ENCODE assay signal across 18 cellular contexts in genomic region chr15:58303236-58303635, GRCh38.
DNase-seq lines count a peak whose midpoint lies in the region; ATAC-seq and TF ChIP-seq lines count a peak whose summit lies in the region.
"Had no signal": no experiment of that assay in that cellular context is flagged by ENCODE, and none has a peak within 500 bp of the region (broad histone marks: within the 10 kb centered on the region; RNA-seq: fewer than 3 reads in every experiment).

No MANE protein-coding gene starts in this region.

- H3K4me1 Mint-ChIP-seq in activated naive CD4-positive, alpha-beta T cell treated with anti-CD3 and anti-CD28 coated beads, Interleukin-2, amount 50 U/mL, for 24 hours, result peaks cover 25% of the 10 kb centered on the region
- peaks cover 10% of the 10 kb centered on the region for H3K4me1 Mint-ChIP-seq in activated CD8-positive, alpha-beta T cell treated with anti-CD3 and anti-CD28 coated beads for 36 hours (ENCODE audit: low read depth)
- H3K4me1 Mint-ChIP-seq in neural progenitor cell, result peaks cover 39% of the 10 kb centered on the region
- H3K4me1 Mint-ChIP-seq: IgD-negative memory B cell had no signal

- intact Hi-C loops in activated CD8-positive, alpha-beta T cell treated with anti-CD3 and anti-CD28 coated beads for 36 hours (cut with micrococcal nuclease), result no loop called here

- no peaks in the 10 kb centered on the region for H3K79me2 ChIP-seq in Loucy (ENCODE audit: insufficient read depth, low read length)
- no peaks in the 10 kb centered on the region for H3K79me2 ChIP-seq in neural progenitor cell (ENCODE audit: low read depth)

- H3K9me3 ChIP-seq in Loucy (ENCODE audit: insufficient read depth, low read depth, low read length) (no peaks in the 10 kb centered on the region), neural progenitor cell (ENCODE audit: low read depth) (no peaks in the 10 kb centered on the region)

- H3K36me3 Mint-ChIP-seq in activated naive CD4-positive, alpha-beta T cell treated with anti-CD3 and anti-CD28 coated beads, Interleukin-2, amount 50 U/mL, for 24 hours, result peaks cover 2% of the 10 kb centered on the region
- no peaks in the 10 kb centered on the region for H3K36me3 Mint-ChIP-seq in activated CD8-positive, alpha-beta T cell treated with anti-CD3 and anti-CD28 coated beads for 36 hours (ENCODE audit: low read depth)
- peaks cover 4% of the 10 kb centered on the region for H3K36me3 Mint-ChIP-seq in neural progenitor cell
- H3K36me3 Mint-ChIP-seq: CD4-positive, alpha-beta memory T cell; IgD-negative memory B cell had no signal

- H3K27me3 ChIP-seq in Loucy (ENCODE audit: insufficient read depth, low read length, poor library complexity, severe bottlenecking), result no peaks in the 10 kb centered on the region
- H3K27me3 ChIP-seq in neural progenitor cell, result no peaks in the 10 kb centered on the region

- no peak overlapping the region for H3K27ac Mint-ChIP-seq in activated naive CD4-positive, alpha-beta T cell treated with anti-CD3 and anti-CD28 coated beads, Interleukin-2, amount 50 U/mL, for 24 hours
- no peak overlapping the region for H3K27ac Mint-ChIP-seq in activated CD8-positive, alpha-beta T cell treated with anti-CD3 and anti-CD28 coated beads for 36 hours
- H3K27ac Mint-ChIP-seq in neural progenitor cell, result no peak overlapping the region
- H3K27ac Mint-ChIP-seq: IgD-negative memory B cell had no signal

- H3K4me1 ChIP-seq in Loucy (ENCODE audit: insufficient read depth, low read length, poor library complexity, severe bottlenecking) (peaks cover 27% of the 10 kb centered on the region), neural progenitor cell (peaks cover 22% of the 10 kb centered on the region)

- no peaks in the 10 kb centered on the region for H4K20me1 ChIP-seq in Loucy (ENCODE audit: insufficient read depth, low read length, poor library complexity, severe bottlenecking)
- H4K20me1 ChIP-seq in neural progenitor cell (ENCODE audit: low read depth), result no peaks in the 10 kb centered on the region

- H3K4me3 Mint-ChIP-seq in activated naive CD4-positive, alpha-beta T cell treated with anti-CD3 and anti-CD28 coated beads, Interleukin-2, amount 50 U/mL, for 24 hours, result peak overlapping the region; percentile 2
- peak overlapping the region; percentile 2 for H3K4me3 Mint-ChIP-seq in activated CD8-positive, alpha-beta T cell treated with anti-CD3 and anti-CD28 coated beads for 36 hours
- H3K4me3 Mint-ChIP-seq in neural progenitor cell, result no peak overlapping the region
- H3K4me3 Mint-ChIP-seq: IgD-negative memory B cell had no signal

- no peak overlapping the region for H3K27ac ChIP-seq in neural progenitor cell
- H3K27ac ChIP-seq: PC-9 had no signal

- H3K27me3 Mint-ChIP-seq in activated naive CD4-positive, alpha-beta T cell treated with anti-CD3 and anti-CD28 coated beads, Interleukin-2, amount 50 U/mL, for 24 hours, result no peaks in the 10 kb centered on the region
- peaks cover 1% of the 10 kb centered on the region for H3K27me3 Mint-ChIP-seq in activated CD8-positive, alpha-beta T cell treated with anti-CD3 and anti-CD28 coated beads for 36 hours
- peaks cover 7% of the 10 kb centered on the region for H3K27me3 Mint-ChIP-seq in neural progenitor cell (ENCODE audit: insufficient read depth, low read depth)

- H3F3A ChIP-seq in Loucy (ENCODE audit: low read depth), result 0 out of 2 replicates have a peak, but pooled peaks cover 4% of the 10 kb centered on the region
- peaks cover 27% of the 10 kb centered on the region for H3F3A ChIP-seq in neural progenitor cell (ENCODE audit: low read depth)

- ATAC-seq in activated CD8-positive, alpha-beta T cell treated with anti-CD3 and anti-CD28 coated beads for 36 hours, result no peak

- DNase-seq in activated naive CD4-positive, alpha-beta T cell (lab: John Stamatoyannopoulos, UW), result no peak
- no peak for DNase-seq in activated CD8-positive, alpha-beta T cell treated with anti-CD3 and anti-CD28 coated beads for 36 hours
- DNase-seq in neural progenitor cell (ENCODE audit: low spot score), result no peak
- DNase-seq in GF-D8 (lab: John Stamatoyannopoulos, UW), result no peak
- no peak for DNase-seq in germinal center (ENCODE audit: low spot score)
- DNase-seq: ACHN; AML-193; CD4-positive, alpha-beta memory T cell; H7; NCI-H1417; NCI-H187 treated with DMSO at 0.1 percent for 48 hours; NCI-H2171 treated with DMSO at 0.1 percent for 48 hours; NCI-H510A; NCI-H774; PC-9 had no signal

- POLR2A ChIA-PET in activated CD8-positive, alpha-beta T cell treated with anti-CD3 and anti-CD28 coated beads for 36 hours (lab: Charles Lee), result interaction anchor here (0.6 kb wide), 2 partner anchors 242 to 468 kb away, joined by 3 read pairs; no protein-coding TSS in a partner anchor

- no peaks in the 10 kb centered on the region for H3K9me3 Mint-ChIP-seq in activated naive CD4-positive, alpha-beta T cell treated with anti-CD3 and anti-CD28 coated beads, Interleukin-2, amount 50 U/mL, for 24 hours
- H3K9me3 Mint-ChIP-seq in activated CD8-positive, alpha-beta T cell treated with anti-CD3 and anti-CD28 coated beads for 36 hours, result no peaks in the 10 kb centered on the region
- H3K9me3 Mint-ChIP-seq in neural progenitor cell, result peaks cover 19% of the 10 kb centered on the region
- H3K9me3 Mint-ChIP-seq: CD4-positive, alpha-beta memory T cell had no signal

- CTCF ChIA-PET in activated CD8-positive, alpha-beta T cell treated with anti-CD3 and anti-CD28 coated beads for 36 hours (lab: Charles Lee), result interaction anchor here (1.2 to 1.6 kb wide), 4 partner anchors 33 to 75 kb away, joined by 3 to 5 read pairs (median 4); no protein-coding TSS in a partner anchor

- H3K4me3 ChIP-seq in Loucy (ENCODE audit: low read length, poor library complexity, severe bottlenecking), result no peak overlapping the region
- H3K4me3 ChIP-seq in neural progenitor cell, result no peak overlapping the region
- H3K4me3 ChIP-seq: PC-9 had no signal

- H3K9ac ChIP-seq in Loucy (ENCODE audit: low read depth, low read length, poor library complexity, severe bottlenecking) (no peak overlapping the region), neural progenitor cell (no peak overlapping the region)

- no peaks in the 10 kb centered on the region for H3K9me2 ChIP-seq in Loucy (replicated peaks; ENCODE audit: low read depth, low read length)

- H3K4me2 ChIP-seq in Loucy (ENCODE audit: low read depth, low read length, poor library complexity, severe bottlenecking), result peak overlapping the region; percentile 7
- H3K4me2 ChIP-seq in neural progenitor cell, result no peak overlapping the region
- H3K4me2 ChIP-seq: PC-9 had no signal

- H3K36me3 ChIP-seq in Loucy (ENCODE audit: insufficient read depth, low read length), result no peaks in the 10 kb centered on the region
- H3K36me3 ChIP-seq in neural progenitor cell, result no peaks in the 10 kb centered on the region

- H2AFZ ChIP-seq in Loucy (ENCODE audit: low read length), result peak overlapping the region; percentile 35; the same call in 1 of the 2 replicates
- H2AFZ ChIP-seq in neural progenitor cell (replicated peaks), result peak overlapping the region; percentile 30
- H2AFZ ChIP-seq: PC-9 had no signal

- TF ChIP-seq CTCF in Loucy (conservative IDR thresholded peaks at IDR 0.05; ENCODE audit: low read length), result no peak
- TF ChIP-seq CTCF in activated CD8-positive, alpha-beta T cell treated with anti-CD3 and anti-CD28 coated beads for 36 hours (IDR thresholded peaks at IDR 0.05), result no peak
- no peak for TF ChIP-seq CTCF in neural progenitor cell (IDR thresholded peaks at IDR 0.05)
